6 cellular contexts compared by ENCODE assay signal in the genomic region with DNA sequence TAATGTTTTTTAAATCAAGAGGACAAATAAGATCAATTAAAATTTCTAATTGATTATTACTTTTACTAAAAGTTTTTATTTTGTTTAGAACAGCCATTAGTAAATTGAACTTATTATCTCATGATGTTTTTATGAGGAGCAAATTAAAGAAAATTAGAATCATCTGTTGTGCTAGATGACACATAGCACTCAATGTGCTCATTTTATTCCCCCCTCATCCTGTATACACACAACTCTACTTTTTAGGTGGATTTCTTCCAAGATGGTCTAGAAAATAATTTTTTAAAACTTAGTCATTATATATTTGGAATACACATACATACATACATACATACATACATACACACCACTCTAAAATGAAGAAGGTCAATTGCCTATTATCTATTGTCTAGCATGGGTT.
"Had no signal": no experiment of that assay in that cellular context is flagged by ENCODE, and none has a peak within 500 bp of the region (broad histone marks: within the 10 kb centered on the region; RNA-seq: fewer than 3 reads in every experiment).

No MANE protein-coding gene starts in this region.

- H3K4me3 ChIP-seq: GM12878 had no signal

- DNase-seq: GDM1, GF-D8 had no signal

- FAIRE-seq: GM12878, GM12891, GM12892, GM18507 had no signal
